Comparison of ENCODE assay signal across 8 cellular contexts in genomic region chr2:238513346-238513745, GRCh38.
DNase-seq lines count a peak whose midpoint lies in the region; ATAC-seq and TF ChIP-seq lines count a peak whose summit lies in the region.

No MANE protein-coding gene starts in this region.

- no peak overlapping the region for H3K4me3 Mint-ChIP-seq in activated CD4-positive, alpha-beta T cell treated with anti-CD3 and anti-CD28 coated beads, Interleukin-2, amount 10 ng/mL, durations not matched to agents 7 days and 5 days
- no peak overlapping the region for H3K4me3 Mint-ChIP-seq in activated CD8-positive, alpha-beta T cell treated with anti-CD3 and anti-CD28 coated beads, Interleukin-2, amount 10 ng/mL, durations not matched to agents 7 days and 5 days

- no peak for ATAC-seq in activated CD8-positive, alpha-beta T cell treated with anti-CD3 and anti-CD28 coated beads, Interleukin-2, amount 10 ng/mL, durations not matched to agents 7 days and 5 days
- ATAC-seq in HG03520 (IDR thresholded peaks at IDR 0.05; ENCODE audit: unreplicated experiment) (no peak), HG02970 (IDR thresholded peaks at IDR 0.05; ENCODE audit: low FRiP score, unreplicated experiment) (no peak)

- POLR2A ChIA-PET in activated CD4-positive, alpha-beta T cell treated with anti-CD3 and anti-CD28 coated beads, Interleukin-2, amount 10 ng/mL, durations not matched to agents 7 days and 5 days (lab: Charles Lee): no interaction called here
- POLR2A ChIA-PET in activated CD8-positive, alpha-beta T cell treated with anti-CD3 and anti-CD28 coated beads, Interleukin-2, amount 10 ng/mL, durations not matched to agents 7 days and 5 days (lab: Charles Lee): no interaction called here

- no peaks in the 10 kb centered on the region for H3K36me3 ChIP-seq in kidney epithelial cell (ENCODE audit: control insufficient read depth, insufficient read depth, low read length)

- H3K36me3 Mint-ChIP-seq in activated CD4-positive, alpha-beta T cell treated with anti-CD3 and anti-CD28 coated beads, Interleukin-2, amount 10 ng/mL, durations not matched to agents 7 days and 5 days (ENCODE audit: low read depth): no peaks in the 10 kb centered on the region
- H3K36me3 Mint-ChIP-seq in activated CD8-positive, alpha-beta T cell treated with anti-CD3 and anti-CD28 coated beads, Interleukin-2, amount 10 ng/mL, durations not matched to agents 7 days and 5 days (ENCODE audit: low read depth): no peaks in the 10 kb centered on the region

- peaks cover 8% of the 10 kb centered on the region for H3K9me3 Mint-ChIP-seq in activated CD4-positive, alpha-beta T cell treated with anti-CD3 and anti-CD28 coated beads, Interleukin-2, amount 10 ng/mL, durations not matched to agents 7 days and 5 days
- H3K9me3 Mint-ChIP-seq in activated CD8-positive, alpha-beta T cell treated with anti-CD3 and anti-CD28 coated beads, Interleukin-2, amount 10 ng/mL, durations not matched to agents 7 days and 5 days (ENCODE audit: insufficient read depth): peaks cover 13% of the 10 kb centered on the region

- peak; percentile 54 for TF ChIP-seq CTCF in kidney epithelial cell (IDR thresholded peaks at IDR 0.05; ENCODE audit: insufficient read depth, low read length, poor library complexity, severe bottlenecking)

- no peak overlapping the region for H3K4me3 ChIP-seq in kidney epithelial cell (ENCODE audit: low read depth, low read length)

- H3K4me1 Mint-ChIP-seq in activated CD4-positive, alpha-beta T cell treated with anti-CD3 and anti-CD28 coated beads, Interleukin-2, amount 10 ng/mL, durations not matched to agents 7 days and 5 days: peaks cover 8% of the 10 kb centered on the region
- H3K4me1 Mint-ChIP-seq in activated CD8-positive, alpha-beta T cell treated with anti-CD3 and anti-CD28 coated beads, Interleukin-2, amount 10 ng/mL, durations not matched to agents 7 days and 5 days (ENCODE audit: low read depth): peaks cover 7% of the 10 kb centered on the region

- peak; percentile 33 for DNase-seq in activated CD4-positive, alpha-beta T cell treated with anti-CD3 and anti-CD28 coated beads, Interleukin-2, amount 10 ng/mL, durations not matched to agents 7 days and 5 days
- DNase-seq in activated CD4-positive, alpha-beta T cell treated with anti-CD3 and anti-CD28 coated beads, Interleukin-2, amount 50 U/mL, for 1 hour: no peak
- DNase-seq in Kasumi-1 (lab: John Stamatoyannopoulos, UW) (peak; percentile 24 to 33), kidney epithelial cell (ENCODE audit: low read depth) (no peak), pons (ENCODE audit: low spot score) (no peak)
- DNase-seq in activated CD8-positive, alpha-beta T cell treated with anti-CD3 and anti-CD28 coated beads, Interleukin-2, amount 10 ng/mL, durations not matched to agents 7 days and 5 days: peak; percentile 59

- H3K27me3 ChIP-seq in kidney epithelial cell (ENCODE audit: control insufficient read depth, insufficient read depth, low read length): peaks cover 2% of the 10 kb centered on the region

- CTCF ChIA-PET in activated CD4-positive, alpha-beta T cell treated with anti-CD3 and anti-CD28 coated beads, Interleukin-2, amount 10 ng/mL, durations not matched to agents 7 days and 5 days (lab: Charles Lee): interaction anchor here (0.5 to 1.6 kb wide), 5 partner anchors 9 to 250 kb away, joined by 3 to 5 read pairs (median 3); no protein-coding TSS in a partner anchor
- CTCF ChIA-PET in activated CD8-positive, alpha-beta T cell treated with anti-CD3 and anti-CD28 coated beads, Interleukin-2, amount 10 ng/mL, durations not matched to agents 7 days and 5 days (lab: Charles Lee): interaction anchor here (0.8 to 3.0 kb wide), 9 partner anchors 10 to 543 kb away, joined by 3 to 12 read pairs (median 7); no protein-coding TSS in a partner anchor

- peaks cover 6% of the 10 kb centered on the region for H3K27me3 Mint-ChIP-seq in activated CD4-positive, alpha-beta T cell treated with anti-CD3 and anti-CD28 coated beads, Interleukin-2, amount 10 ng/mL, durations not matched to agents 7 days and 5 days
- peaks cover 11% of the 10 kb centered on the region for H3K27me3 Mint-ChIP-seq in activated CD8-positive, alpha-beta T cell treated with anti-CD3 and anti-CD28 coated beads, Interleukin-2, amount 10 ng/mL, durations not matched to agents 7 days and 5 days (ENCODE audit: low read depth)

- no peak overlapping the region for H3K27ac Mint-ChIP-seq in activated CD4-positive, alpha-beta T cell treated with anti-CD3 and anti-CD28 coated beads, Interleukin-2, amount 10 ng/mL, durations not matched to agents 7 days and 5 days
- H3K27ac Mint-ChIP-seq in activated CD8-positive, alpha-beta T cell treated with anti-CD3 and anti-CD28 coated beads, Interleukin-2, amount 10 ng/mL, durations not matched to agents 7 days and 5 days: no peak overlapping the region

Comparison
In these comparisons a context has a peak if more than half of its experiments do, and no peak if none do; other contexts are left out.
1. DNase-seq: peak in activated CD4-positive, alpha-beta T cell treated with anti-CD3 and anti-CD28 coated beads, Interleukin-2, amount 10 ng/mL, durations not matched to agents 7 days and 5 days (single experiment), Kasumi-1 (2 of 2) and activated CD8-positive, alpha-beta T cell treated with anti-CD3 and anti-CD28 coated beads, Interleukin-2, amount 10 ng/mL, durations not matched to agents 7 days and 5 days (single experiment); none in activated CD4-positive, alpha-beta T cell treated with anti-CD3 and anti-CD28 coated beads, Interleukin-2, amount 50 U/mL, for 1 hour (single experiment), kidney epithelial cell (single experiment) and pons (single experiment).